6 cellular contexts compared by ENCODE assay signal in the genomic region with DNA sequence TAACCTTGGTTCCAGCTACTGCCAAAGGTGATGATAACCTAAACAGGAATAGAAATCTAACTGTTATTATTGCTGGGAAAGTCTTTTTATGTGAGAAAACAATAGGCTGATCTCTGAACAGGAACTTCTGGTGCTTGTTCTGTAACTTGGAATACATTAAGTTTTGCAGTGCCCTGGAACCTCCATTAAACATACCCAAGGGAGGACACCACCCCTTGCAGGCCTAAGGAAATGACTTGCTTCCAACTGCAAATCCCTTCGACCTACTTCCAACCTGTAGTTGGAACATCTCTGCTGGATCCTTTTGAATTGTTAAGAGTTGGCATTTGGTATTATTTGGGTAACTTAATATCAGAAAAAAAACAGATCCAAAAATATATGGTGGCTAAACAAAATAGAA.
"Had no signal": no experiment of that assay in that cellular context is flagged by ENCODE, and none has a peak within 500 bp of the region (broad histone marks: within the 10 kb centered on the region; RNA-seq: fewer than 3 reads in every experiment).

No MANE protein-coding gene starts in this region.

- H3K4me3 Mint-ChIP-seq: GM23338, H9 had no signal

- H3K27ac Mint-ChIP-seq: GM23338, H9 had no signal

- H3K4me1 Mint-ChIP-seq: GM23338, H9 had no signal

- H3K4me3 ChIP-seq: GM23338, K562 had no signal

- DNase-seq: H9, HCEC 1CT, IMR-90, KG1 had no signal

- H3K4me2 ChIP-seq: GM23338 had no signal

- H3K9me3 Mint-ChIP-seq: H9 had no signal

- ATAC-seq: GM23338, K562 had no signal
